In genomic region chr14:76050797-76051392, GRCh38 we compare ENCODE assay signal across 8 cellular contexts.
DNase-seq lines count a peak whose midpoint lies in the region; ATAC-seq, FAIRE-seq and TF ChIP-seq lines count a peak whose summit lies in the region.

No MANE protein-coding gene starts in this region.

- no peak for ATAC-seq in HG03432 (IDR thresholded peaks at IDR 0.05; ENCODE audit: unreplicated experiment)

- no peak overlapping the region for H3K27ac ChIP-seq in small intestine (ENCODE audit: low read depth in 1 of 2, low read length in 1 of 2)

- FAIRE-seq in small intestine (lab: Jason Lieb, UNC), result no peak

- no peaks in the 10 kb centered on the region for H3K4me1 ChIP-seq in small intestine (ENCODE audit: control insufficient read depth in 2 of 2, insufficient read depth in 1 of 2, low read depth in 1 of 2, low read length in 1 of 2)

- H3K36me3 ChIP-seq in GM06990 (ENCODE audit: control insufficient read depth, insufficient read depth, low read length) (no peaks in the 10 kb centered on the region), small intestine (ENCODE audit: control insufficient read depth in 2 of 2, insufficient read depth in 2 of 2, low read length in 2 of 2) (no peaks in the 10 kb centered on the region), MG63 (no peaks in the 10 kb centered on the region)

- DNase-seq in GM06990 (ENCODE audit: extremely low read depth, insufficient read length) (no peak), NAMALWA (ENCODE audit: low spot score) (peak; percentile 76), T-helper 1 cell (peak in 4 of 5 donors; percentile 24 to 54 (median 40)), astrocyte of the cerebellum (ENCODE audit: low read depth) (peak; percentile 32), hepatic stellate cell (ENCODE audit: low spot score) (peak; percentile 43), small intestine (peak; percentile 57), MG63 (no peak)

- H3K4me3 ChIP-seq in GM06990 (replicated peaks; ENCODE audit: low read depth, low read length) (no peak overlapping the region), astrocyte of the cerebellum (ENCODE audit: low read depth, low read length) (no peak overlapping the region), small intestine (ENCODE audit: low read depth in 1 of 2, low read length in 2 of 2) (no peak overlapping the region), MG63 (no peak overlapping the region)

- peak; percentile 69 for TF ChIP-seq CTCF in GM06990 (IDR thresholded peaks at IDR 0.05; ENCODE audit: insufficient read depth, low read length, poor library complexity, severe bottlenecking)
- peak; percentile 76 for TF ChIP-seq CTCF in astrocyte of the cerebellum (IDR thresholded peaks at IDR 0.05; ENCODE audit: low read depth, low read length, missing control alignments)

- 51 to 54% (median 52%) methylated on average over 3 of the region's 3 CpGs for WGBS in small intestine, 3 donors

- H3K9me3 ChIP-seq in small intestine (ENCODE audit: control insufficient read depth, low read depth) (no peaks in the 10 kb centered on the region), MG63 (no peaks in the 10 kb centered on the region)

- H3K27me3 ChIP-seq in GM06990 (replicated peaks; ENCODE audit: control insufficient read depth, insufficient read depth, low read length) (no peaks in the 10 kb centered on the region), small intestine (ENCODE audit: control insufficient read depth in 2 of 2, insufficient read depth in 2 of 2, low read length in 2 of 2) (no peaks in the 10 kb centered on the region), MG63 (no peaks in the 10 kb centered on the region)

- in situ Hi-C loops in astrocyte of the cerebellum (cut with HindIII; ENCODE audit: low sequenced_read_pairs), result no loop called here

Comparison
In these comparisons a context has a peak if more than half of its experiments do, and no peak if none do; other contexts are left out.
1. DNase-seq: peak in NAMALWA (single experiment), T-helper 1 cell (4 of 5), astrocyte of the cerebellum (single experiment), hepatic stellate cell (single experiment) and small intestine (single experiment); none in GM06990 (single experiment) and MG63 (single experiment).